25 cellular contexts compared by ENCODE assay signal in genomic region chr9:6381477-6382012, GRCh38. TPM values are rescaled to one million over a fixed set of nuclear protein-coding genes. Genes with fewer than 3 reads are reported as not detected.
"Had no signal": no experiment of that assay in that cellular context is flagged by ENCODE, and none has a peak within 500 bp of the region (broad histone marks: within the 10 kb centered on the region; RNA-seq: fewer than 3 reads in every experiment).

No MANE protein-coding gene starts in this region.

RNA-seq across cellular contexts. Expression of gene TPD52L3, which starts 53.4 kb away (rescaled TPM):
- total RNA-seq: naive thymus-derived CD4-positive, alpha-beta T cell; naive thymus-derived CD8-positive, alpha-beta T cell; natural killer cell; natural killer cell treated with Interleukin-12 subunit alpha and Interleukin-12 subunit beta and Interleukin-15 and Interleukin-18, amount 100 ng/mL, for 72 hours; occipital lobe; omental fat pad; osteoblast; osteocyte; ovary; pancreas; posterior vena cava; progenitor cell of endocrine pancreas; psoas muscle; pulmonary artery endothelial cell; renal cortical epithelial cell; right atrium auricular region; right cardiac atrium; right lobe of liver; sciatic nerve; sigmoid colon; skeletal muscle tissue; smooth muscle cell; spleen had no signal
- polyA plus RNA-seq: naive thymus-derived CD4-positive, alpha-beta T cell; naive thymus-derived CD8-positive, alpha-beta T cell; neural cell; ovary; pancreas; psoas muscle; right cardiac atrium; sigmoid colon; small intestine; smooth muscle cell had no signal
